Comparison of ENCODE assay signal across 8 cellular contexts in the genomic region with DNA sequence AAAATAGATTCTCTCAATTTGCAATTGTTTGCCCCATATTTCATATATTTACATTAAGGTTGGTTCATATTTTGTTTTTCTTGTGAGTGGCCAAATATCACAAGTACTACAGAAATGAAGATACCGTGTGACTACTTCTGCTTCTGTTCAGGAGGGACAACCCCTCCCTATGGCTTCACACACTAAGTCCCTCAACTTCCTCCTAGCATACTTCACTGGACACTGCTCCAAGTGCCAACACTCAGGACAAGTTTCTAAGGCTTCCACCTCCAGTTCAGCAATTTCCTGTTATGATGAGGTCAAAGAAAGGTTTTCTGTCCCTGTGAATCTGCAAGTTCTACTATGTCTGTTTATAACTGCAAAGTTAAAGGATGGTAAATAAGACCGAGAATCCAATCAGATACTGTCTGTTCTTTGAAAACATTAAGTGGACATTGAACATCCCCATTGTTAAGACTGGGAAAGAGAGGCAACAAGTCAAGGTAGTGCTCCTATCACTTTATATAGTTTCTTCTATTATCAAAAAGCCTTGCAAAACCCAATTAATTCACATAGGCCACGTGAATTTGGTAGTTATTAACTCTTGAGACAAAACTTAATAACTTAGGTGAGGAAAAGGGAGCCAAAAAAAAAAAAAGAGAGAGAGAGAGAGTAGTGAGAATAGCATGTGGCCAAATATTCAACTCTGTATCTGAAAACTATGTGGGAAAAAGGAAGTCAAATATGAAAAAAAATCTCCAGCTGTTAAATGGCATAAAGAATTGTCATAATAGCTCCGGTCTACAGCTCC.
A peak's percentile ranks its signal among the peaks of the same experiment; 100 is the strongest.
DNase-seq lines count a peak whose midpoint lies in the region; ATAC-seq and TF ChIP-seq lines count a peak whose summit lies in the region.

No MANE protein-coding gene starts in this region.

- H3K9ac ChIP-seq in neural cell (ENCODE audit: low read length) = no peak overlapping the region

- no peaks in the 10 kb centered on the region for H3K36me3 ChIP-seq in neural cell (ENCODE audit: insufficient read depth, low read length)

- no peak overlapping the region for H3K4me2 ChIP-seq in neural cell (ENCODE audit: low read length)

- H3K27me3 ChIP-seq in neural cell (ENCODE audit: insufficient read depth, low read depth, low read length) = no peaks in the 10 kb centered on the region

- no peaks in the 10 kb centered on the region for H3F3A ChIP-seq in neural cell (ENCODE audit: insufficient read depth, low read length, poor library complexity, severe bottlenecking)

- CTCF ChIA-PET in Calu3 (lab: Charles Lee) = no interaction called here

- intact Hi-C loops in Calu3 (cut with micrococcal nuclease; ENCODE audit: unreplicated experiment) = no loop called here

- H3K4me3 Mint-ChIP-seq in Calu3 (ENCODE audit: low read depth, unreplicated experiment) = peak overlapping the region; percentile 72

- no peaks in the 10 kb centered on the region for H3K9me2 ChIP-seq in neural cell (ENCODE audit: insufficient read depth, low read length)

- BruUV-seq in Calu3 (replicated peaks; lab: Mats Ljungman, UMichigan) = no TSS peak

- TF ChIP-seq RAD21 in neural cell (conservative IDR thresholded peaks at IDR 0.05) = no peak

- no peaks in the 10 kb centered on the region for H3K27me3 Mint-ChIP-seq in Calu3 (ENCODE audit: unreplicated experiment)

- no peak overlapping the region for H2AFZ ChIP-seq in neural cell (ENCODE audit: low read depth, low read length)

- H3K4me3 ChIP-seq in cardiac fibroblast (replicated peaks in 1 of 2; ENCODE audit: low read depth in 2 of 2, low read length in 2 of 2) = peak overlapping the region; percentile 22 to 33
- peak overlapping the region; percentile 45 for H3K4me3 ChIP-seq in neural cell (ENCODE audit: low read length)

- peak; percentile 8 for DNase-seq in Calu3
- peak; percentile 18 for DNase-seq in HT1080 (ENCODE audit: low read depth)
- DNase-seq in cardiac fibroblast (ENCODE audit: low read depth in 2 of 2) = peak; percentile 21 to 34
- DNase-seq in NCI-H1694 treated with DMSO at 0.1 percent for 48 hours (lab: John Stamatoyannopoulos, UW) = no peak
- DNase-seq in T1000 (lab: John Stamatoyannopoulos, UW) = no peak
- DNase-seq in middle frontal gyrus (ENCODE audit: extremely low spot score, low spot score) = no peak

- peaks cover 9% of the 10 kb centered on the region for H3K4me1 Mint-ChIP-seq in Calu3 (ENCODE audit: low read depth, unreplicated experiment)

- no peaks in the 10 kb centered on the region for H3K9me3 Mint-ChIP-seq in Calu3 (ENCODE audit: low read depth, unreplicated experiment)

- no peaks in the 10 kb centered on the region for H3K79me2 ChIP-seq in neural cell (replicated peaks; ENCODE audit: insufficient read depth, low read length)

- TF ChIP-seq EP300 in neural cell (conservative IDR thresholded peaks at IDR 0.05; ENCODE audit: poor library complexity, severe bottlenecking) = no peak

- no peaks in the 10 kb centered on the region for H4K20me1 ChIP-seq in neural cell (ENCODE audit: insufficient read depth)

- peaks cover 7% of the 10 kb centered on the region for H3K36me3 Mint-ChIP-seq in Calu3 (ENCODE audit: insufficient read depth, unreplicated experiment)

- no peak overlapping the region for H3K27ac ChIP-seq in neural cell (ENCODE audit: low read length)

- H3K9me3 ChIP-seq in neural cell (ENCODE audit: low read length) = no peaks in the 10 kb centered on the region

- H3K27ac Mint-ChIP-seq in Calu3 (ENCODE audit: unreplicated experiment) = peak overlapping the region; percentile 33

- TF ChIP-seq CTCF in Calu3 (IDR thresholded peaks at IDR 0.05; ENCODE audit: unreplicated experiment) (no peak), cardiac fibroblast (IDR thresholded peaks at IDR 0.05; ENCODE audit: low read depth, low read length) (no peak), neural cell (IDR thresholded peaks at IDR 0.05; ENCODE audit: poor library complexity, severe bottlenecking) (no peak)

- peak; percentile 99 for ATAC-seq in GM21515 (IDR thresholded peaks at IDR 0.05; ENCODE audit: unreplicated experiment)

TF ChIP-seq in neural cell, 6 proteins besides CTCF, POLR2A, EP300 and RAD21:
- no peak for TF ChIP-seq TAF1 (IDR thresholded peaks at IDR 0.05; ENCODE audit: low read depth)
- TF ChIP-seq EZH2 (IDR thresholded peaks at IDR 0.05; ENCODE audit: borderline replicate concordance, insufficient read depth, low read length, poor library complexity, severe bottlenecking) = no peak
- TF ChIP-seq, protein P1, sequence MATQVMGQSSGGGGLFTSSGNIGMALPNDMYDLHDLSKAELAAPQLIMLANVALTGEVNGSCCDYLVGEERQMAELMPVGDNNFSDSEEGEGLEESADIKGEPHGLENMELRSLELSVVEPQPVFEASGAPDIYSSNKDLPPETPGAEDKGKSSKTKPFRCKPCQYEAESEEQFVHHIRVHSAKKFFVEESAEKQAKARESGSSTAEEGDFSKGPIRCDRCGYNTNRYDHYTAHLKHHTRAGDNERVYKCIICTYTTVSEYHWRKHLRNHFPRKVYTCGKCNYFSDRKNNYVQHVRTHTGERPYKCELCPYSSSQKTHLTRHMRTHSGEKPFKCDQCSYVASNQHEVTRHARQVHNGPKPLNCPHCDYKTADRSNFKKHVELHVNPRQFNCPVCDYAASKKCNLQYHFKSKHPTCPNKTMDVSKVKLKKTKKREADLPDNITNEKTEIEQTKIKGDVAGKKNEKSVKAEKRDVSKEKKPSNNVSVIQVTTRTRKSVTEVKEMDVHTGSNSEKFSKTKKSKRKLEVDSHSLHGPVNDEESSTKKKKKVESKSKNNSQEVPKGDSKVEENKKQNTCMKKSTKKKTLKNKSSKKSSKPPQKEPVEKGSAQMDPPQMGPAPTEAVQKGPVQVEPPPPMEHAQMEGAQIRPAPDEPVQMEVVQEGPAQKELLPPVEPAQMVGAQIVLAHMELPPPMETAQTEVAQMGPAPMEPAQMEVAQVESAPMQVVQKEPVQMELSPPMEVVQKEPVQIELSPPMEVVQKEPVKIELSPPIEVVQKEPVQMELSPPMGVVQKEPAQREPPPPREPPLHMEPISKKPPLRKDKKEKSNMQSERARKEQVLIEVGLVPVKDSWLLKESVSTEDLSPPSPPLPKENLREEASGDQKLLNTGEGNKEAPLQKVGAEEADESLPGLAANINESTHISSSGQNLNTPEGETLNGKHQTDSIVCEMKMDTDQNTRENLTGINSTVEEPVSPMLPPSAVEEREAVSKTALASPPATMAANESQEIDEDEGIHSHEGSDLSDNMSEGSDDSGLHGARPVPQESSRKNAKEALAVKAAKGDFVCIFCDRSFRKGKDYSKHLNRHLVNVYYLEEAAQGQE (IDR thresholded peaks at IDR 0.05; ENCODE audit: borderline replicate concordance) = no peak
- no peak for TF ChIP-seq SMC3 (conservative IDR thresholded peaks at IDR 0.05; ENCODE audit: poor library complexity)
- TF ChIP-seq MXI1 (conservative IDR thresholded peaks at IDR 0.05; ENCODE audit: poor library complexity, severe bottlenecking) = no peak
- TF ChIP-seq POLR2AphosphoS5 (IDR thresholded peaks at IDR 0.05) = no peak

Comparison
In these comparisons a context has a peak if more than half of its experiments do, and no peak if none do; other contexts are left out.
1. DNase-seq: peak in Calu3 (single experiment), HT1080 (single experiment) and cardiac fibroblast (2 of 2); none in NCI-H1694 treated with DMSO at 0.1 percent for 48 hours (single experiment), T1000 (single experiment) and middle frontal gyrus (single experiment).